1 cellular context compared by ENCODE assay signal in genomic region chr1:117633423-117633822, GRCh38.
A peak's percentile ranks its signal among the peaks of the same experiment; 100 is the strongest.
TF ChIP-seq lines count a peak whose summit lies in the region.

No MANE protein-coding gene starts in this region.

TF ChIP-seq in K562, 482 proteins besides CTCF, POLR2A, EP300 and RAD21 (continued from another document):
- TF ChIP-seq, protein P1, sequence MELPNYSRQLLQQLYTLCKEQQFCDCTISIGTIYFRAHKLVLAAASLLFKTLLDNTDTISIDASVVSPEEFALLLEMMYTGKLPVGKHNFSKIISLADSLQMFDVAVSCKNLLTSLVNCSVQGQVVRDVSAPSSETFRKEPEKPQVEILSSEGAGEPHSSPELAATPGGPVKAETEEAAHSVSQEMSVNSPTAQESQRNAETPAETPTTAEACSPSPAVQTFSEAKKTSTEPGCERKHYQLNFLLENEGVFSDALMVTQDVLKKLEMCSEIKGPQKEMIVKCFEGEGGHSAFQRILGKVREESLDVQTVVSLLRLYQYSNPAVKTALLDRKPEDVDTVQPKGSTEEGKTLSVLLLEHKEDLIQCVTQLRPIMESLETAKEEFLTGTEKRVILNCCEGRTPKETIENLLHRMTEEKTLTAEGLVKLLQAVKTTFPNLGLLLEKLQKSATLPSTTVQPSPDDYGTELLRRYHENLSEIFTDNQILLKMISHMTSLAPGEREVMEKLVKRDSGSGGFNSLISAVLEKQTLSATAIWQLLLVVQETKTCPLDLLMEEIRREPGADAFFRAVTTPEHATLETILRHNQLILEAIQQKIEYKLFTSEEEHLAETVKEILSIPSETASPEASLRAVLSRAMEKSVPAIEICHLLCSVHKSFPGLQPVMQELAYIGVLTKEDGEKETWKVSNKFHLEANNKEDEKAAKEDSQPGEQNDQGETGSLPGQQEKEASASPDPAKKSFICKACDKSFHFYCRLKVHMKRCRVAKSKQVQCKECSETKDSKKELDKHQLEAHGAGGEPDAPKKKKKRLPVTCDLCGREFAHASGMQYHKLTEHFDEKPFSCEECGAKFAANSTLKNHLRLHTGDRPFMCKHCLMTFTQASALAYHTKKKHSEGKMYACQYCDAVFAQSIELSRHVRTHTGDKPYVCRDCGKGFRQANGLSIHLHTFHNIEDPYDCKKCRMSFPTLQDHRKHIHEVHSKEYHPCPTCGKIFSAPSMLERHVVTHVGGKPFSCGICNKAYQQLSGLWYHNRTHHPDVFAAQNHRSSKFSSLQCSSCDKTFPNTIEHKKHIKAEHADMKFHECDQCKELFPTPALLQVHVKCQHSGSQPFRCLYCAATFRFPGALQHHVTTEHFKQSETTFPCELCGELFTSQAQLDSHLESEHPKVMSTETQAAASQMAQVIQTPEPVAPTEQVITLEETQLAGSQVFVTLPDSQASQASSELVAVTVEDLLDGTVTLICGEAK (IDR thresholded peaks at IDR 0.05): no peak
- TF ChIP-seq, protein P1 (CRISPR knock-in tag; IDR thresholded peaks at IDR 0.05): no peak
- no peak for TF ChIP-seq ZBTB7A (IDR thresholded peaks at IDR 0.05; ENCODE audit: borderline replicate concordance, control insufficient read depth, low read depth, low read length)
- TF ChIP-seq BCOR (IDR thresholded peaks at IDR 0.05): 0 out of 2 replicates have a peak, but pooled peaks have one; percentile 39
- no peak for TF ChIP-seq POLR3G (IDR thresholded peaks at IDR 0.05; ENCODE audit: extremely low read depth, insufficient read length, insufficient replicate concordance)
- no peak for TF ChIP-seq ZNF217 (CRISPR knock-in tag; IDR thresholded peaks at IDR 0.05)
- TF ChIP-seq, protein P2, sequence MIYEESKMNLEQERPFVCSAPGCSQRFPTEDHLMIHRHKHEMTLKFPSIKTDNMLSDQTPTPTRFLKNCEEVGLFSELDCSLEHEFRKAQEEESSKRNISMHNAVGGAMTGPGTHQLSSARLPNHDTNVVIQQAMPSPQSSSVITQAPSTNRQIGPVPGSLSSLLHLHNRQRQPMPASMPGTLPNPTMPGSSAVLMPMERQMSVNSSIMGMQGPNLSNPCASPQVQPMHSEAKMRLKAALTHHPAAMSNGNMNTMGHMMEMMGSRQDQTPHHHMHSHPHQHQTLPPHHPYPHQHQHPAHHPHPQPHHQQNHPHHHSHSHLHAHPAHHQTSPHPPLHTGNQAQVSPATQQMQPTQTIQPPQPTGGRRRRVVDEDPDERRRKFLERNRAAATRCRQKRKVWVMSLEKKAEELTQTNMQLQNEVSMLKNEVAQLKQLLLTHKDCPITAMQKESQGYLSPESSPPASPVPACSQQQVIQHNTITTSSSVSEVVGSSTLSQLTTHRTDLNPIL (CRISPR knock-in tag; IDR thresholded peaks at IDR 0.05): no peak
